ENCODE assay signal across 8 cellular contexts in genomic region chr7:1555046-1555812, GRCh38. TPM values are rescaled to one million over a fixed set of nuclear protein-coding genes. Genes with fewer than 3 reads are reported as not detected.
A peak's percentile ranks its signal among the peaks of the same experiment; 100 is the strongest.
DNase-seq lines count a peak whose midpoint lies in the region; ATAC-seq, FAIRE-seq and TF ChIP-seq lines count a peak whose summit lies in the region.

No MANE protein-coding gene starts in this region.

- H3K4me1 Mint-ChIP-seq in CD14-positive monocyte: peaks cover 2% of the 10 kb centered on the region

- FAIRE-seq in HepG2 (lab: Jason Lieb, UNC): peak; percentile 80

- H3K4me3 ChIP-seq in HepG2 (replicated peaks in 1 of 3; ENCODE audit: insufficient read depth in 1 of 3, low read depth in 2 of 3, low read length in 3 of 3): peak overlapping the region; percentile 35 to 72 (median 55); a peak in 5 of 6 replicates

- H3K9me3 ChIP-seq in HepG2 (ENCODE audit: low read length): no peaks in the 10 kb centered on the region

- in situ Hi-C loops in KBM-7 (cut with MboI; ENCODE audit: low pct_unique_long_range_greater_than_20kb, low sequenced_read_pairs) (no loop called here), HepG2 (cut with HindIII; ENCODE audit: extremely low pct_ligation_motif_present, low pct_unique_long_range_greater_than_20kb) (loop anchor here (5.0 kb wide), 1 partner anchor 53 kb away; the partner anchor contains the start of gene INTS1)

- peaks cover 0 to 6% (median 2%) of the 10 kb centered on the region in 3 donors for H3K27me3 Mint-ChIP-seq in CD14-positive monocyte (ENCODE audit: low read depth in 3 of 3)

- H4K20me1 ChIP-seq in HepG2 (ENCODE audit: insufficient read depth, low read length): no peaks in the 10 kb centered on the region

- peak; percentile 93 for DNase-seq in AG08396 (ENCODE audit: low spot score)
- DNase-seq in KBM-7: peak; percentile 18
- peak; percentile 84 for DNase-seq in amniotic epithelial cell (ENCODE audit: low read depth)
- peak; percentile 88 for DNase-seq in HepG2 (ENCODE audit: low spot score)
- DNase-seq in globus pallidus (ENCODE audit: low spot score): no peak
- no peak for DNase-seq in CD14-positive monocyte (ENCODE audit: low spot score)
- DNase-seq in MV-4-11 (lab: John Stamatoyannopoulos, UW): no peak

- CTCF ChIA-PET in HepG2 (lab: Yijun Ruan, JAX; ENCODE audit: low intra/inter-chr PET ratio, low total read pairs): interaction anchor here (2.1 to 3.1 kb wide), 2 partner anchors 48 to 51 kb away, joined by 10 to 24 read pairs; partner anchors contain the start of gene INTS1

- H3K27ac ChIP-seq in HepG2 (ENCODE audit: extremely low read length, insufficient read depth, low read length): peak overlapping the region; percentile 89

- no peaks in the 10 kb centered on the region for H3K36me3 Mint-ChIP-seq in CD14-positive monocyte

- BruUV-seq in HepG2 (replicated peaks; lab: Mats Ljungman, UMichigan): no TSS peak

- H3K9ac ChIP-seq in HepG2 (ENCODE audit: insufficient read depth, low read depth, low read length): peak overlapping the region; percentile 87

- H3K4me3 Mint-ChIP-seq in CD14-positive monocyte: no peak overlapping the region

- H3K79me2 ChIP-seq in HepG2 (ENCODE audit: insufficient read depth, low read length): no peaks in the 10 kb centered on the region

- TF ChIP-seq CTCF in HepG2 (CRISPR knock-in tag; IDR thresholded peaks at IDR 0.05): peak; percentile 20; the same call in 1 of the 2 replicates
- no peak for TF ChIP-seq CTCF in CD14-positive monocyte (IDR thresholded peaks at IDR 0.05)

- H3K4me2 ChIP-seq in HepG2 (ENCODE audit: low read depth, low read length): peak overlapping the region; percentile 95

- H3K36me3 ChIP-seq in HepG2 (replicated peaks in 1 of 2; ENCODE audit: control insufficient read depth in 1 of 2, insufficient read depth in 2 of 2, low read length in 2 of 2): peaks cover 0 to 2% of the 10 kb centered on the region in 2 experiments; a peak in 2 of 5 replicates

- H3K27ac Mint-ChIP-seq in CD14-positive monocyte: peak overlapping the region in 1 of 7 donors; percentile 28

- whole genome bisulfite sequencing in HepG2 (ENCODE audit: low lambda C conversion rate): 20% methylated on average over 5 of the region's 35 CpGs

- H3K4me1 ChIP-seq in HepG2 (ENCODE audit: insufficient read depth, low read length): peaks cover 53% of the 10 kb centered on the region

- peak; percentile 75 for ATAC-seq in HepG2
- ATAC-seq in GM18907 (IDR thresholded peaks at IDR 0.05; ENCODE audit: unreplicated experiment): no peak

- POLR2A ChIA-PET in HepG2 (lab: Yijun Ruan, JAX): interaction anchor here (1.0 to 6.4 kb wide), 15 partner anchors 8 to 955 kb away, joined by 3 to 108 read pairs (median 6); partner anchors contain the start of genes INTS1, MAFK and PSMG3

- peaks cover 0 to 3% (median 0%) of the 10 kb centered on the region in 7 donors for H3K9me3 Mint-ChIP-seq in CD14-positive monocyte

- H3K27me3 ChIP-seq in HepG2 (ENCODE audit: control insufficient read depth in 1 of 2, insufficient read depth in 2 of 2, low read length in 2 of 2): peaks cover 1 to 3% of the 10 kb centered on the region in 2 experiments; a peak in 1 of 5 replicates

- peak in 1 of 2 experiments; percentile 56; a peak in 2 of 4 replicates for TF ChIP-seq POLR2A in HepG2 (IDR thresholded peaks at IDR 0.05; ENCODE audit: insufficient read depth in 1 of 2, low read depth in 2 of 2, low read length in 2 of 2)

- no peak overlapping the region for H2AFZ ChIP-seq in HepG2 (ENCODE audit: low read length)

- TF ChIP-seq EP300 in HepG2 (IDR thresholded peaks at IDR 0.05; ENCODE audit: low read depth in 2 of 2, low read length in 2 of 2) (no peak), HepG2 (CRISPR knock-in tag; IDR thresholded peaks at IDR 0.05; ENCODE audit: borderline replicate concordance) (0 out of 2 replicates have a peak, but pooled peaks have one; percentile 25)

- TF ChIP-seq RAD21 in HepG2 (CRISPR knock-in tag; IDR thresholded peaks at IDR 0.05): no peak

- intact Hi-C loops in HepG2 (cut with micrococcal nuclease; ENCODE audit: unreplicated experiment): loop anchor here (2.0 to 5.0 kb wide), 2 partner anchors 18 to 33 kb away; no protein-coding TSS in a partner anchor
- intact Hi-C loops in CD14-positive monocyte (cut with micrococcal nuclease): no loop called here

RNA-seq across cellular contexts. Expression of gene TMEM184A, which starts 0.8 kb away (rescaled TPM):
- total RNA-seq in HepG2 (2016; rRNA removed; fragmentation: Illumina TruSeq; extraction: Trizol): 3.1 and 9.5 TPM in 2 replicates
- total RNA-seq in HepG2 (2016; cell fraction: cytosol; rRNA removed; fragmentation: Illumina TruSeq; extraction: Trizol; ENCODE audit: low read depth): 4.3 and 4.6 TPM in 2 replicates
- total RNA-seq in HepG2 (2016; cell fraction: insoluble cytoplasmic fraction; rRNA removed; fragmentation: Illumina TruSeq; extraction: Trizol): 3.8 and 10.6 TPM in 2 replicates
- 5.7 and 6.3 TPM in 2 replicates for total RNA-seq in HepG2 (2016; cell fraction: membrane; rRNA removed; fragmentation: Illumina TruSeq; extraction: Trizol)
- 11.4 and 11.7 TPM in 2 replicates for total RNA-seq in HepG2 (2016; cell fraction: nucleus; rRNA removed; fragmentation: Illumina TruSeq; extraction: Trizol)
- polyA plus RNA-seq in HepG2 (2011; rRNA removed) (20.4 and 33.1 TPM in 2 replicates), CD14-positive monocyte (not detected)
- polyA plus RNA-seq in HepG2 (2011; cell fraction: cytosol; rRNA removed): 9.9 and 13.2 TPM in 2 replicates
- polyA plus RNA-seq in HepG2 (2011; cell fraction: nucleus; rRNA removed): 144 and 175 TPM in 2 replicates
- 8.4 and 10.9 TPM in 2 replicates for polyA plus RNA-seq in HepG2 (2012)
- polyA plus RNA-seq in HepG2 (2016; cell fraction: cytosol; fragmentation: Illumina TruSeq; extraction: Trizol; ENCODE audit: low read depth): 3.6 and 4.0 TPM in 2 replicates
- polyA plus RNA-seq in HepG2 (2016; cell fraction: insoluble cytoplasmic fraction; fragmentation: Illumina TruSeq; extraction: Trizol; ENCODE audit: low read depth): 4.3 and 5.0 TPM in 2 replicates
- 4.3 and 5.3 TPM in 2 replicates for polyA plus RNA-seq in HepG2 (2016; cell fraction: membrane; fragmentation: Illumina TruSeq; extraction: Trizol; ENCODE audit: low read depth)
- 25.4 and 29.2 TPM in 2 replicates for polyA plus RNA-seq in HepG2 (2016; cell fraction: nucleus; fragmentation: Illumina TruSeq; extraction: Trizol; ENCODE audit: insufficient read depth, low read depth)
- polyA minus RNA-seq in HepG2 (2011; rRNA and poly(A)+ RNA removed; ENCODE audit: low replicate concordance): 70.5 and 85.2 TPM in 2 replicates
- 6.3 and 12.4 TPM in 2 replicates for polyA minus RNA-seq in HepG2 (2011; cell fraction: cytosol; rRNA and poly(A)+ RNA removed)
- 27.6 and 31.7 TPM in 2 replicates for polyA minus RNA-seq in HepG2 (2011; cell fraction: nucleus; rRNA and poly(A)+ RNA removed)

RNA-seq across cellular contexts. Expression of gene PSMG3, which starts 14.6 kb away (rescaled TPM):
- 46.7 and 48.4 TPM in 2 replicates for total RNA-seq in HepG2 (2016; rRNA removed; fragmentation: Illumina TruSeq; extraction: Trizol)
- 83.1 and 98.2 TPM in 2 replicates for total RNA-seq in HepG2 (2016; cell fraction: cytosol; rRNA removed; fragmentation: Illumina TruSeq; extraction: Trizol; ENCODE audit: low read depth)
- 50.6 and 51.2 TPM in 2 replicates for total RNA-seq in HepG2 (2016; cell fraction: insoluble cytoplasmic fraction; rRNA removed; fragmentation: Illumina TruSeq; extraction: Trizol)
- total RNA-seq in HepG2 (2016; cell fraction: membrane; rRNA removed; fragmentation: Illumina TruSeq; extraction: Trizol): 102 and 118 TPM in 2 replicates
- 24.1 and 28.4 TPM in 2 replicates for total RNA-seq in HepG2 (2016; cell fraction: nucleus; rRNA removed; fragmentation: Illumina TruSeq; extraction: Trizol)
- polyA plus RNA-seq in HepG2 (2011; rRNA removed): 29.3 and 29.6 TPM in 2 replicates
- 36.1 and 44.9 TPM in 2 replicates for polyA plus RNA-seq in HepG2 (2011; cell fraction: cytosol; rRNA removed)
- polyA plus RNA-seq in HepG2 (2011; cell fraction: nucleus; rRNA removed): 29.2 and 39.8 TPM in 2 replicates
- 15.8 and 28.3 TPM in 2 replicates for polyA plus RNA-seq in HepG2 (2012)
- 72.7 and 106 TPM in 2 replicates for polyA plus RNA-seq in HepG2 (2016; cell fraction: cytosol; fragmentation: Illumina TruSeq; extraction: Trizol; ENCODE audit: low read depth)
- 49.5 and 55.3 TPM in 2 replicates for polyA plus RNA-seq in HepG2 (2016; cell fraction: insoluble cytoplasmic fraction; fragmentation: Illumina TruSeq; extraction: Trizol; ENCODE audit: low read depth)
- 82.6 and 104 TPM in 2 replicates for polyA plus RNA-seq in HepG2 (2016; cell fraction: membrane; fragmentation: Illumina TruSeq; extraction: Trizol; ENCODE audit: low read depth)
- polyA plus RNA-seq in HepG2 (2016; cell fraction: nucleus; fragmentation: Illumina TruSeq; extraction: Trizol; ENCODE audit: insufficient read depth, low read depth): 48.5 and 51.1 TPM in 2 replicates
- 17.7 and 43.7 TPM in 2 replicates for polyA minus RNA-seq in HepG2 (2011; rRNA and poly(A)+ RNA removed; ENCODE audit: low replicate concordance)
- 8.9 and 9.7 TPM in 2 replicates for polyA minus RNA-seq in HepG2 (2011; cell fraction: cytosol; rRNA and poly(A)+ RNA removed)
- 4.7 and 6.2 TPM in 2 replicates for polyA minus RNA-seq in HepG2 (2011; cell fraction: nucleus; rRNA and poly(A)+ RNA removed)
- polyA plus RNA-seq in CD14-positive monocyte: 10 to 100 TPM; 34.5 to 38.8 TPM

RNA-seq across cellular contexts. Expression of gene MAFK, which starts 24.7 kb away (rescaled TPM):
- 9.2 and 10.4 TPM in 2 replicates for total RNA-seq in HepG2 (2016; rRNA removed; fragmentation: Illumina TruSeq; extraction: Trizol)
- total RNA-seq in HepG2 (2016; cell fraction: cytosol; rRNA removed; fragmentation: Illumina TruSeq; extraction: Trizol; ENCODE audit: low read depth): 1.4 and 1.5 TPM in 2 replicates
- 8.1 and 11.1 TPM in 2 replicates for total RNA-seq in HepG2 (2016; cell fraction: insoluble cytoplasmic fraction; rRNA removed; fragmentation: Illumina TruSeq; extraction: Trizol)
- 4.0 and 4.6 TPM in 2 replicates for total RNA-seq in HepG2 (2016; cell fraction: membrane; rRNA removed; fragmentation: Illumina TruSeq; extraction: Trizol)
- total RNA-seq in HepG2 (2016; cell fraction: nucleus; rRNA removed; fragmentation: Illumina TruSeq; extraction: Trizol): 6.5 TPM in 2 replicates
- polyA plus RNA-seq in HepG2 (2011; rRNA removed) (7.3 and 13.8 TPM in 2 replicates), CD14-positive monocyte (under 1 TPM; 0.30 to 0.48 TPM)
- 6.2 and 7.3 TPM in 2 replicates for polyA plus RNA-seq in HepG2 (2011; cell fraction: cytosol; rRNA removed)
- polyA plus RNA-seq in HepG2 (2011; cell fraction: nucleus; rRNA removed): 63.2 and 72.7 TPM in 2 replicates
- 15.2 and 31.6 TPM in 2 replicates for polyA plus RNA-seq in HepG2 (2012)
- 0.54 and 0.61 TPM in 2 replicates for polyA plus RNA-seq in HepG2 (2016; cell fraction: cytosol; fragmentation: Illumina TruSeq; extraction: Trizol; ENCODE audit: low read depth)
- polyA plus RNA-seq in HepG2 (2016; cell fraction: insoluble cytoplasmic fraction; fragmentation: Illumina TruSeq; extraction: Trizol; ENCODE audit: low read depth): 6.5 and 8.2 TPM in 2 replicates
- polyA plus RNA-seq in HepG2 (2016; cell fraction: membrane; fragmentation: Illumina TruSeq; extraction: Trizol; ENCODE audit: low read depth): 1.9 TPM in 2 replicates
- 19.6 and 20.9 TPM in 2 replicates for polyA plus RNA-seq in HepG2 (2016; cell fraction: nucleus; fragmentation: Illumina TruSeq; extraction: Trizol; ENCODE audit: insufficient read depth, low read depth)
- polyA minus RNA-seq in HepG2 (2011; rRNA and poly(A)+ RNA removed; ENCODE audit: low replicate concordance): 11.1 and 17.4 TPM in 2 replicates
- 12.7 and 12.8 TPM in 2 replicates for polyA minus RNA-seq in HepG2 (2011; cell fraction: cytosol; rRNA and poly(A)+ RNA removed)
- polyA minus RNA-seq in HepG2 (2011; cell fraction: nucleus; rRNA and poly(A)+ RNA removed): 10.8 and 12.7 TPM in 2 replicates

RNA-seq across cellular contexts. Expression of gene INTS1, which starts 51.0 kb away (rescaled TPM):
- total RNA-seq in HepG2 (2016; rRNA removed; fragmentation: Illumina TruSeq; extraction: Trizol): 17.3 and 29.0 TPM in 2 replicates
- total RNA-seq in HepG2 (2016; cell fraction: cytosol; rRNA removed; fragmentation: Illumina TruSeq; extraction: Trizol; ENCODE audit: low read depth): 5.1 and 5.5 TPM in 2 replicates
- 10.4 and 29.7 TPM in 2 replicates for total RNA-seq in HepG2 (2016; cell fraction: insoluble cytoplasmic fraction; rRNA removed; fragmentation: Illumina TruSeq; extraction: Trizol)
- 7.6 and 9.1 TPM in 2 replicates for total RNA-seq in HepG2 (2016; cell fraction: membrane; rRNA removed; fragmentation: Illumina TruSeq; extraction: Trizol)
- total RNA-seq in HepG2 (2016; cell fraction: nucleus; rRNA removed; fragmentation: Illumina TruSeq; extraction: Trizol): 41.5 and 48.7 TPM in 2 replicates
- 13.7 and 18.2 TPM in 2 replicates for polyA plus RNA-seq in HepG2 (2011; rRNA removed)
- polyA plus RNA-seq in HepG2 (2011; cell fraction: cytosol; rRNA removed): 13.7 and 18.1 TPM in 2 replicates
- 167 and 254 TPM in 2 replicates for polyA plus RNA-seq in HepG2 (2011; cell fraction: nucleus; rRNA removed)
- polyA plus RNA-seq in HepG2 (2012): 20.5 and 22.5 TPM in 2 replicates
- polyA plus RNA-seq in HepG2 (2016; cell fraction: cytosol; fragmentation: Illumina TruSeq; extraction: Trizol; ENCODE audit: low read depth): 3.9 and 4.3 TPM in 2 replicates
- polyA plus RNA-seq in HepG2 (2016; cell fraction: insoluble cytoplasmic fraction; fragmentation: Illumina TruSeq; extraction: Trizol; ENCODE audit: low read depth): 11.9 and 26.2 TPM in 2 replicates
- polyA plus RNA-seq in HepG2 (2016; cell fraction: membrane; fragmentation: Illumina TruSeq; extraction: Trizol; ENCODE audit: low read depth): 6.0 and 6.1 TPM in 2 replicates
- 118 and 123 TPM in 2 replicates for polyA plus RNA-seq in HepG2 (2016; cell fraction: nucleus; fragmentation: Illumina TruSeq; extraction: Trizol; ENCODE audit: insufficient read depth, low read depth)
- 33.5 and 55.8 TPM in 2 replicates for polyA minus RNA-seq in HepG2 (2011; rRNA and poly(A)+ RNA removed; ENCODE audit: low replicate concordance)
- 18.4 and 23.7 TPM in 2 replicates for polyA minus RNA-seq in HepG2 (2011; cell fraction: cytosol; rRNA and poly(A)+ RNA removed)
- 25.5 and 29.1 TPM in 2 replicates for polyA minus RNA-seq in HepG2 (2011; cell fraction: nucleus; rRNA and poly(A)+ RNA removed)
- polyA plus RNA-seq in CD14-positive monocyte: 1 to 10 TPM; 5.5 to 7.3 TPM

Comparison
In these comparisons a context has a peak if more than half of its experiments do, and no peak if none do; other contexts are left out.
1. DNase-seq: peak in AG08396 (single experiment), KBM-7 (single experiment), amniotic epithelial cell (single experiment) and HepG2 (single experiment); none in globus pallidus (single experiment), CD14-positive monocyte (single experiment) and MV-4-11 (single experiment).
2. RNA of gene TMEM184A, which starts 0.8 kb away (polyA plus RNA-seq): 3.6 to 175 TPM in HepG2; not detected in CD14-positive monocyte; every median in the first group is over 4 times any median in the second.